ENCODE assay signal across 1 cellular context in genomic region chr5:111461261-111461671, GRCh38.
A peak's percentile ranks its signal among the peaks of the same experiment; 100 is the strongest.
TF ChIP-seq lines count a peak whose summit lies in the region.

No MANE protein-coding gene starts in this region.

TF ChIP-seq in HepG2, 621 proteins besides CTCF, POLR2A, EP300 and RAD21 (continued from another document):
- TF ChIP-seq MLXIP (CRISPR knock-in tag; IDR thresholded peaks at IDR 0.05; ENCODE audit: borderline replicate concordance) = no peak
- TF ChIP-seq STAG1 (CRISPR knock-in tag; IDR thresholded peaks at IDR 0.05) = peak; percentile 58
